In the genomic region with DNA sequence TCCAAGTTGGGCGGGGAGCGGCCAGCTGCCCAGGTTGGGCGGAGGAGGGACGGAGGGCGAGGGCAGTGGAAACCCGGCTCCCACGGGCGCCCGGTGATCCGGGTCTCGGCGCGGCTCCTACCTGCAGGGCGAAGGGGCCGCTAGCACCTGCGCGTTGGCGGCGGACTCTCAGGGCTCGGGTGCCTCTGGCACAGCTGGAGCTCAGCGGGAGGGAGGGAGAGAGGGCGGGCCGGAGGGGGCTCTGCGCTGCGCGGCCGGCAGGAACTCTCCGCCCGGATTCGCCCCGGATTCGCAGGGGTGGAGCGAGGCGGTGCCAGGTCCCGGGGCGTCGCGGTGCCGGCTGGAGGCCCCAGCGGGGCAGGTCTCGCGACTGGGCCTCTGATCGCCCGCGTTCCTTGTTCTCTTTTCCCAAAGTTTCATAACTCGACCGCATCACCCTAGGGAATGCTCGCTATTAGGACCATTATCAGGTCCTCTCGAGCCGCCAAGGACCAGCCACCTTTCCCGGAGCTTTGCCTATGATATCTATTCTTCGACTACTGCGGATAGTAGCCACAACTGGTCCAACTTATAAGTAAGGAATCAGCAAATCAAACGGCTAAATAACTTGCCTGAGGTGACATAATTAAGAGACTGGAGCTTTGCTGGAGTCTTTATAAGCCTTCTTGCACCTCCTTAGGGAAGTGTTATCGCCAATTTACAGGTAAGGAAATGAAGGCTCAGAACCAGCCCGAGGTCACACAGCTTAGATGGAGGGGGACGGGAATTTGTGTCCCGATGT, we compare ENCODE assay signal across 8 cellular contexts. TPM values are rescaled to one million over a fixed set of nuclear protein-coding genes. Genes with fewer than 3 reads are reported as not detected.
DNase-seq lines count a peak whose midpoint lies in the region; ATAC-seq and TF ChIP-seq lines count a peak whose summit lies in the region.

A gene with protein sequence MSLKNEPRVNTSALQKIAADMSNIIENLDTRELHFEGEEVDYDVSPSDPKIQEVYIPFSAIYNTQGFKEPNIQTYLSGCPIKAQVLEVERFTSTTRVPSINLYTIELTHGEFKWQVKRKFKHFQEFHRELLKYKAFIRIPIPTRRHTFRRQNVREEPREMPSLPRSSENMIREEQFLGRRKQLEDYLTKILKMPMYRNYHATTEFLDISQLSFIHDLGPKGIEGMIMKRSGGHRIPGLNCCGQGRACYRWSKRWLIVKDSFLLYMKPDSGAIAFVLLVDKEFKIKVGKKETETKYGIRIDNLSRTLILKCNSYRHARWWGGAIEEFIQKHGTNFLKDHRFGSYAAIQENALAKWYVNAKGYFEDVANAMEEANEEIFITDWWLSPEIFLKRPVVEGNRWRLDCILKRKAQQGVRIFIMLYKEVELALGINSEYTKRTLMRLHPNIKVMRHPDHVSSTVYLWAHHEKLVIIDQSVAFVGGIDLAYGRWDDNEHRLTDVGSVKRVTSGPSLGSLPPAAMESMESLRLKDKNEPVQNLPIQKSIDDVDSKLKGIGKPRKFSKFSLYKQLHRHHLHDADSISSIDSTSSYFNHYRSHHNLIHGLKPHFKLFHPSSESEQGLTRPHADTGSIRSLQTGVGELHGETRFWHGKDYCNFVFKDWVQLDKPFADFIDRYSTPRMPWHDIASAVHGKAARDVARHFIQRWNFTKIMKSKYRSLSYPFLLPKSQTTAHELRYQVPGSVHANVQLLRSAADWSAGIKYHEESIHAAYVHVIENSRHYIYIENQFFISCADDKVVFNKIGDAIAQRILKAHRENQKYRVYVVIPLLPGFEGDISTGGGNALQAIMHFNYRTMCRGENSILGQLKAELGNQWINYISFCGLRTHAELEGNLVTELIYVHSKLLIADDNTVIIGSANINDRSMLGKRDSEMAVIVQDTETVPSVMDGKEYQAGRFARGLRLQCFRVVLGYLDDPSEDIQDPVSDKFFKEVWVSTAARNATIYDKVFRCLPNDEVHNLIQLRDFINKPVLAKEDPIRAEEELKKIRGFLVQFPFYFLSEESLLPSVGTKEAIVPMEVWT (minus strand): TSS at position 206 of the 781 bp plus-strand sequence. CDS start 72,432 bp downstream, outside the sequence.

- ATAC-seq in GM19467 (IDR thresholded peaks at IDR 0.05; ENCODE audit: unreplicated experiment): peak; percentile 51
- peak; percentile 44 for ATAC-seq in HG03571 (IDR thresholded peaks at IDR 0.05; ENCODE audit: unreplicated experiment)
- ATAC-seq in RWPE2 (ENCODE audit: low read depth): peak; percentile 65

- H3K27ac ChIP-seq in RWPE2 (ENCODE audit: poor library complexity, severe bottlenecking) (peak within 1 kb of the TSS; percentile 89), left ventricle myocardium inferior (replicated peaks) (peak within 1 kb of the TSS; percentile 97)

- peak; percentile 92 for DNase-seq in DMS 273 (lab: John Stamatoyannopoulos, UW; ENCODE audit: unreplicated experiment)
- peak; percentile 89 for DNase-seq in RWPE2 (ENCODE audit: low spot score)
- peak in 55 of 56 donors; percentile 9 to 88 (median 68) for DNase-seq in amygdala (lab: John Stamatoyannopoulos, UW)
- DNase-seq in left ventricle myocardium inferior: peak; percentile 85
- peak; percentile 68 for DNase-seq in pons (ENCODE audit: low spot score)
- DNase-seq in SK-N-DZ (ENCODE audit: low spot score): no peak

- intact Hi-C loops in left ventricle myocardium inferior (cut with micrococcal nuclease): no loop called here

- H3K27me3 ChIP-seq in RWPE2 (ENCODE audit: insufficient read depth, poor library complexity, severe bottlenecking) (no peaks in the 10 kb centered on the region), left ventricle myocardium inferior (ENCODE audit: low read depth) (no peaks in the 10 kb centered on the region)

- H3K4me3 ChIP-seq in RWPE2 (ENCODE audit: severe bottlenecking) (peak within 1 kb of the TSS; percentile 35), left ventricle myocardium inferior (peak within 1 kb of the TSS; percentile 85)

- TF ChIP-seq CTCF in RWPE2 (IDR thresholded peaks at IDR 0.05; ENCODE audit: poor library complexity, severe bottlenecking) (no peak), left ventricle myocardium inferior (IDR thresholded peaks at IDR 0.05; ENCODE audit: borderline replicate concordance) (no peak)

- no peaks in the 10 kb centered on the region for H3K9me3 ChIP-seq in RWPE2 (ENCODE audit: severe bottlenecking)
- no peaks in the 10 kb centered on the region for H3K9me3 ChIP-seq in left ventricle myocardium inferior (replicated peaks)

- H3K36me3 ChIP-seq in RWPE2 (ENCODE audit: low read depth) (no peaks in the 10 kb centered on the region), left ventricle myocardium inferior (no peaks in the 10 kb centered on the region)

- H3K4me1 ChIP-seq in RWPE2 (ENCODE audit: insufficient read depth, poor library complexity, severe bottlenecking) (peaks cover 44% of the 10 kb centered on the region), left ventricle myocardium inferior (peaks cover 41% of the 10 kb centered on the region)

RNA-seq across cellular contexts. Expression of the gene that starts here (rescaled TPM):
- total RNA-seq in left ventricle myocardium inferior: 59.5 TPM
- 3.1 TPM in 1 of 2 replicates, not detected in the other for polyA plus RNA-seq in SK-N-DZ (2014; cell fraction: cytosol; rRNA removed)
- polyA plus RNA-seq in SK-N-DZ (2014; cell fraction: nucleus; rRNA removed): 0.02 TPM in 1 of 2 replicates, not detected in the other
